In the genomic region with DNA sequence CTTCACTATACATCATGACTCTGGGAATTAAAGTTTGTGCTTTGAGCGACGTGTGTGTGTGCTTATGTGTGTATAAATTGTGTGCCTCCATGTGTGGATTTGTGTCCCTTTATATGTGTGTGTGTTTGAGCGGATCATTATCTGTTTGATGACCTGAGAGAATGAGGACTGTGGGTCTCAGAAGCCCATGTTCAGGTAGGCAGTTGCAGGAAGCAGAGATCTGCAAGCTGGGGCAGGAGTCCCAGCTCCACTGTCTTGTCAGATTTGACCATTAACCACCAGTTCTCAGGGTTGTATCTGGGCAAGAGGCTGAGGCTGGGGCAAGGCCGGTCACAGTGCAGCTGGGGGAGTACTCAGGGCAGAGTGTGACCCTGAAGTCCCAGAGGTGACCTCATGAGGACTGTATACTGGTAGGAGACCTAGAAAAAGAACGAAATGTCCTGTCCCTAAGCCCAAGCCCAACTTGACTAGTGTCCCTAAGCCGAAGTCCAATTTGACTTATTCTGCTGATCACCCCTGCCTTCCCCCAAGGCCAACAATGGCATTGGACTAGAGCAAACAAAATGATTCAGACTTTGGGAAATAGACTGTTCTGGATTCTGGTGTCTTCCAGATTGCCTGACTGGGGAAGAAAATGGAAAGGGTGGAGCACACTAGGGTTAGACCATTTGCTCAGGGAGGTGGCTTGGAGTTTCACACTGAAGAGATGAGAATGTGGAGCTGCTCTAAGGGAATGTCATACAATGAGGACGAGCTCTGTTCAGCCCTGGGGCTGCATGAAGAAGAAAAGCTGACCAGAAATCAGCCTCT, we compare ENCODE assay signal across 25 cellular contexts. TPM values are rescaled to one million over a fixed set of nuclear protein-coding genes. Genes with fewer than 3 reads are reported as not detected.
DNase-seq lines count a peak whose midpoint lies in the region; ATAC-seq and TF ChIP-seq lines count a peak whose summit lies in the region.
"Had no signal": no experiment of that assay in that cellular context is flagged by ENCODE, and none has a peak within 500 bp of the region (broad histone marks: within the 10 kb centered on the region; RNA-seq: fewer than 3 reads in every experiment).

No MANE protein-coding gene starts in this region.

- DNase-seq in breast epithelium (ENCODE audit: low spot score in 2 of 2) (peak in 1 of 2 donors; percentile 15), mammary epithelial cell (no peak), left lobe of liver (ENCODE audit: low spot score) (peak; percentile 91), sciatic nerve (ENCODE audit: low spot score) (no peak), COLO829 (ENCODE audit: low spot score) (no peak), GM19238 (ENCODE audit: insufficient read length, low spot score) (no peak), NCI-H345 treated with DMSO at 0.1 percent for 48 hours (lab: John Stamatoyannopoulos, UW; ENCODE audit: unreplicated experiment) (no peak), globus pallidus (ENCODE audit: low spot score) (no peak)
- DNase-seq: activated naive CD8-positive, alpha-beta T cell treated with anti-CD3 and anti-CD28 coated beads, Interleukin-2, amount 50 U/mL, for 24 hours; effector CD4-positive, alpha-beta T cell; esophagus squamous epithelium; GDM1; natural killer cell; NCI-H1417 treated with DMSO at 0.1 percent for 48 hours; NCI-H2171 treated with DMSO at 0.1 percent for 48 hours; NCI-H82; stimulated activated CD4-positive, alpha-beta T cell treated with anti-CD3 and anti-CD28 coated beads, Interleukin-2, amount 100 ng/mL, for 24 hours; T-helper 9 cell had no signal

- dilution Hi-C loops in mammary epithelial cell (cut with HindIII; ENCODE audit: low sequenced_read_pairs), result no loop called here

- WGBS in mammary epithelial cell (ENCODE audit: low coverage, missing lambda C conversion rate), result 90% methylated on average over 6 of the region's 7 CpGs

- no peak overlapping the region for H3K9ac ChIP-seq in mammary epithelial cell (ENCODE audit: insufficient read depth, low read length)

- CTCF ChIA-PET in mammary epithelial cell (lab: Charles Lee; ENCODE audit: low non-redundant PET), result no interaction called here

- TF ChIP-seq CTCF in breast epithelium (IDR thresholded peaks at IDR 0.05), result no peak
- no peak for TF ChIP-seq CTCF in mammary epithelial cell (conservative IDR thresholded peaks at IDR 0.05 in 1 of 2, IDR thresholded peaks at IDR 0.05 in 1 of 2; ENCODE audit: extremely low read depth in 1 of 2, insufficient read depth in 1 of 2, low read depth in 1 of 2, low read length in 2 of 2)

- H3K9me3 ChIP-seq in breast epithelium (no peaks in the 10 kb centered on the region), mammary epithelial cell (replicated peaks; ENCODE audit: insufficient read depth, low read length) (no peaks in the 10 kb centered on the region)
- H3K9me3 ChIP-seq: esophagus squamous epithelium had no signal

- ATAC-seq in left lobe of liver (peak; percentile 89), sciatic nerve (peak; percentile 37)
- ATAC-seq: activated CD4-positive, CD25-positive, alpha-beta regulatory T cell treated with anti-CD3 and anti-CD28 coated beads, Interleukin-2, amount 50 U/mL, for 24 hours; activated naive CD8-positive, alpha-beta T cell treated with anti-CD3 and anti-CD28 coated beads, Interleukin-2, amount 50 U/mL, for 24 hours; activated T-helper 17 cell treated with anti-CD3 and anti-CD28 coated beads, Interleukin-2, amount 50 U/mL, for 72 hours; natural killer cell; Panc1; SK-N-SH treated with all-trans-retinoic acid at 6 μM for 48 hours had no signal

- H3K79me2 ChIP-seq in mammary epithelial cell (ENCODE audit: insufficient read depth, low read length), result no peaks in the 10 kb centered on the region

- no peaks in the 10 kb centered on the region for H3K27me3 ChIP-seq in breast epithelium
- H3K27me3 ChIP-seq in mammary epithelial cell (ENCODE audit: insufficient read depth, low read length), result no peaks in the 10 kb centered on the region
- H3K27me3 ChIP-seq: cardiac muscle cell, esophagus squamous epithelium had no signal

- in situ Hi-C loops in mammary epithelial cell (cut with MboI; ENCODE audit: low sequenced_read_pairs in 2 of 2), result no loop called here

- intact Hi-C loops in breast epithelium (cut with DNase I; ENCODE audit: low total_unique reads) (loop anchor here (1.0 kb wide), 1 partner anchor 34 kb away; no protein-coding TSS in a partner anchor), mammary epithelial cell (cut with micrococcal nuclease) (no loop called here), sciatic nerve (cut with DNase I) (no loop called here)

- TF ChIP-seq POLR2A in breast epithelium (IDR thresholded peaks at IDR 0.05), result no peak

- H2AFZ ChIP-seq in mammary epithelial cell (ENCODE audit: low read depth, low read length), result no peak overlapping the region

- no peaks in the 10 kb centered on the region for H3K36me3 ChIP-seq in breast epithelium
- no peaks in the 10 kb centered on the region for H3K36me3 ChIP-seq in mammary epithelial cell (ENCODE audit: insufficient read depth, low read length)
- H3K36me3 ChIP-seq: cardiac muscle cell, esophagus squamous epithelium had no signal

- no peaks in the 10 kb centered on the region for H3K4me1 ChIP-seq in breast epithelium
- H3K4me1 ChIP-seq in mammary epithelial cell (ENCODE audit: insufficient read depth, low read length), result no peaks in the 10 kb centered on the region

- no peaks in the 10 kb centered on the region for H4K20me1 ChIP-seq in mammary epithelial cell (ENCODE audit: insufficient read depth, low read length)

- H3K4me2 ChIP-seq in mammary epithelial cell (ENCODE audit: insufficient read depth, low read depth, low read length), result no peak overlapping the region

- no TSS peak for BruUV-seq in mammary epithelial cell (replicated peaks; lab: Mats Ljungman, UMichigan)

- H3K4me3 ChIP-seq in breast epithelium (no peak overlapping the region), mammary epithelial cell (replicated peaks in 1 of 3; ENCODE audit: insufficient read depth in 1 of 3, low read depth in 2 of 3, low read length in 3 of 3) (no peak overlapping the region)
- H3K4me3 ChIP-seq: cardiac muscle cell, esophagus squamous epithelium, GM12878 had no signal

- H3K27ac ChIP-seq in breast epithelium (peak overlapping the region; percentile 50 to 62), mammary epithelial cell (ENCODE audit: insufficient read depth, low read depth, low read length) (no peak overlapping the region)
- H3K27ac ChIP-seq: 22Rv1, cardiac muscle cell had no signal

RNA-seq across cellular contexts. Expression of gene RHOB, which starts 28.1 kb away (rescaled TPM):
- total RNA-seq in breast epithelium (1,000 to 10,000 TPM in 1 of 3 donors, 100 to 1,000 TPM in 2; 643 to 1,178 (median 772) TPM), mammary epithelial cell (10 to 100 TPM; 26.2 to 53.5 TPM), left lobe of liver (250 TPM), sciatic nerve (236 TPM)
- 18.3 TPM for polyA plus RNA-seq in mammary epithelial cell
- 4.2 TPM for polyA minus RNA-seq in mammary epithelial cell
